ENCODE assay signal across 1 cellular context in the genomic region with DNA sequence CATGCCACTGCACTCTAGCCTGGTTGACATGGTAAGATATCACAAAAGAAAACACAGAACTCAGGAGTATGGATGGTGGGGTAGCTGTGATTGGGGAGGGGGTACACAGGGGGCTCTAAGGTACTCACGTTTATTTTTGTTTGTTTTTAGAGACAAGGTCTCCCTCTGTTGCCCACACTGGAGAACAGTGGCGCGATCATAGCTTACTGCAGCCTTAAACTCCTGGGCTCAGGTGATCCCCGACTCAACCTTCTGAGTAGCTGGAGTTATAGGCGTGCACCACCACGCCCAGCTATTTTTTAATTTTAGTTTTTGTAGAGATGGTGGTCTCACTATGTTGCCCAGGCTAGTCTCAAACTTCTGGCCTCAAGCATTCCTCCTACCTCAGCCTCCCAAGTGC.
TF ChIP-seq lines count a peak whose summit lies in the region.

No MANE protein-coding gene starts in this region.

TF ChIP-seq in A549, 52 proteins besides CTCF, POLR2A, EP300 and RAD21 (continued from another document):
- TF ChIP-seq ESRRA (IDR thresholded peaks at IDR 0.05; ENCODE audit: borderline replicate concordance, low read length), result no peak
- no peak for TF ChIP-seq KDM1A (IDR thresholded peaks at IDR 0.05; ENCODE audit: low read depth)
- no peak for TF ChIP-seq MAZ (IDR thresholded peaks at IDR 0.05; ENCODE audit: borderline replicate concordance, low read depth, low read length)
- no peak for TF ChIP-seq BHLHE40 (IDR thresholded peaks at IDR 0.05; ENCODE audit: low read depth, low read length)
- no peak for TF ChIP-seq RNF2 (IDR thresholded peaks at IDR 0.05; ENCODE audit: borderline replicate concordance, low read depth)
TF ChIP-seq in A549: peak in this region for 0.
